Comparison of ENCODE assay signal across 10 cellular contexts in the genomic region with DNA sequence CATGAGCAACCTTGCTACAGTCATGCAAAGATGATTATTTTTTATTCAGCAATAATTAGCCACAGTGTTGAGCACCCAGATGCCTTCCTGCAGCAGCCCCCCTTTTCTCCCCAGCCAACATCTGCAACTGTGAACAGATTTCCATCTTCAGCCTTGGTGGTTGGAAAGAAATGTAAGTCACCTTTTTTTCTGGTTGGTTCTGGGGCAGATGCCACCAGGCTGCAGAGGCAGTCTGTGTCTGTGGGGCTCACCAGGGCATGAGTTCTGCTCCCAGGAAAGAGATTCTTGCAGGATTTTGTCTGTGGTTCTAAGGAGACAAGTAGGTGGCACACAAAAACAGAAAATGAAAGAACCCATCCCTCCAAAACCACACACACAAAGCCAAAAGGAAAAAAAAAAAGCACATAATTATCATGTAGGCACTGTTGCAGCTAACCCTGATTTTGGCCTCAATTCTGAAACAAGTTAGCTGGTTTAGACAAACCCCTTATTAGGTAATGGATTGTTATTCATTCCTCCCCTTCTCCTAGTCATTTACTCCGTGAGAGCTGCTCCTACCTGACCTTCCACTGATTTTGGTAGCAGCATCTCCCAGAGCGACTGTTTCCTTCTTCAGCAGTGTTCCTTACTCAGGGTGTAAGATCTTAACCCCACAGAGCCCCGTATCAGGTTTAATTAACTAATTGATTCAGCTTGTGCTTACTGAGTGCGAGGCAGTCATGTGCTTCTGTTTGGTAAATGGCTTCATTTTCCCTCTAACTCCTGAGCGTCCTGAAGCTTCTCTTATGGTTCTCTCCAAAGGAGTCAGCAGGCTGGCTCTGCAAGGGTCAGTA. TPM values are rescaled to one million over a fixed set of nuclear protein-coding genes. Genes with fewer than 3 reads are reported as not detected.
DNase-seq lines count a peak whose midpoint lies in the region; ATAC-seq and TF ChIP-seq lines count a peak whose summit lies in the region.
"Had no signal": no experiment of that assay in that cellular context is flagged by ENCODE, and none has a peak within 500 bp of the region (broad histone marks: within the 10 kb centered on the region; RNA-seq: fewer than 3 reads in every experiment).

No MANE protein-coding gene starts in this region.

- peak; percentile 48 for ATAC-seq in stimulated activated naive CD8-positive, alpha-beta T cell treated with anti-CD3 and anti-CD28 coated beads, Interleukin-15, Interleukin-2, amounts not matched to agents 100 U/mL and 50 U/mL, for 24 hours

- TF ChIP-seq CTCF in fibroblast of mammary gland (conservative IDR thresholded peaks at IDR 0.05; ENCODE audit: control insufficient read depth, insufficient read depth, low read depth, low read length): no peak

- H3K4me3 ChIP-seq in SJSA1 (no peak overlapping the region), fibroblast of mammary gland (ENCODE audit: control insufficient read depth, low read depth, low read length) (no peak overlapping the region)

- no peaks in the 10 kb centered on the region for H3K27me3 ChIP-seq in SJSA1 (replicated peaks)

- DNase-seq in NCI-H146 (lab: John Stamatoyannopoulos, UW) (peak; percentile 9), NCI-H146 treated with DMSO at 0.1 percent for 48 hours (lab: John Stamatoyannopoulos, UW; ENCODE audit: unreplicated experiment) (no peak), SJSA1 (ENCODE audit: low read depth in 1 of 2, low spot score in 2 of 2) (no peak), fibroblast of mammary gland (ENCODE audit: low read depth) (peak; percentile 39), NAMALWA (ENCODE audit: low spot score) (no peak), SKM-1 treated with dmso at 0.1 percent for 144 hours (lab: John Stamatoyannopoulos, UW; ENCODE audit: unreplicated experiment) (no peak), glomerular visceral epithelial cell (ENCODE audit: extremely low spot score) (no peak)
- DNase-seq in stimulated activated naive CD8-positive, alpha-beta T cell treated with anti-CD3 and anti-CD28 coated beads, Interleukin-15, Interleukin-2, amounts not matched to agents 100 U/mL and 50 U/mL, for 24 hours: no peak
- DNase-seq: 8988T; activated T-cell treated with anti-CD3 and anti-CD28 coated beads, Interleukin-2, amount 50 U/mL, for 4 hours had no signal

- peak overlapping the region; percentile 31 for H3K27ac ChIP-seq in SJSA1

- H3K4me1 ChIP-seq in SJSA1 (replicated peaks): peaks cover 65% of the 10 kb centered on the region

- no peaks in the 10 kb centered on the region for H3K9me3 ChIP-seq in SJSA1 (replicated peaks)

- peaks cover 5% of the 10 kb centered on the region; the same call in 1 of the 2 replicates for H3K36me3 ChIP-seq in SJSA1

RNA-seq across cellular contexts. Expression of a gene that starts 36.5 kb away (rescaled TPM):
- total RNA-seq in SJSA1 (2014; rRNA removed; shearing (Covaris generic)): 54.6 and 62.5 TPM in 2 replicates

Comparison
In these comparisons a context has a peak if more than half of its experiments do, and no peak if none do; other contexts are left out.
1. DNase-seq: peak in NCI-H146 (single experiment) and fibroblast of mammary gland (single experiment); none in NCI-H146 treated with DMSO at 0.1 percent for 48 hours (single experiment), SJSA1 (0 of 2), stimulated activated naive CD8-positive, alpha-beta T cell treated with anti-CD3 and anti-CD28 coated beads, Interleukin-15, Interleukin-2, amounts not matched to agents 100 U/mL and 50 U/mL, for 24 hours (single experiment), NAMALWA (single experiment), SKM-1 treated with dmso at 0.1 percent for 144 hours (single experiment) and glomerular visceral epithelial cell (single experiment).